ENCODE assay signal across 12 cellular contexts in genomic region chr3:184741798-184742675, GRCh38. TPM values are rescaled to one million over a fixed set of nuclear protein-coding genes. Genes with fewer than 3 reads are reported as not detected.
DNase-seq lines count a peak whose midpoint lies in the region; ATAC-seq and TF ChIP-seq lines count a peak whose summit lies in the region.
"Had no signal": no experiment of that assay in that cellular context is flagged by ENCODE, and none has a peak within 500 bp of the region (broad histone marks: within the 10 kb centered on the region; RNA-seq: fewer than 3 reads in every experiment).

No MANE protein-coding gene starts in this region.

- no peaks in the 10 kb centered on the region for H3K36me3 ChIP-seq in OCI-LY1 (ENCODE audit: insufficient read depth, low read length)
- no peaks in the 10 kb centered on the region for H3K36me3 ChIP-seq in mammary epithelial cell (ENCODE audit: insufficient read depth, low read length)
- no peaks in the 10 kb centered on the region for H3K36me3 ChIP-seq in neural progenitor cell

- no peak overlapping the region for H3K27ac ChIP-seq in OCI-LY1 (ENCODE audit: low read depth, low read length, poor library complexity, severe bottlenecking)
- peak overlapping the region; percentile 99 for H3K27ac ChIP-seq in mammary epithelial cell (ENCODE audit: insufficient read depth, low read depth, low read length)
- no peak overlapping the region for H3K27ac ChIP-seq in neural progenitor cell

- BruUV-seq in mammary epithelial cell (replicated peaks; lab: Mats Ljungman, UMichigan): no TSS peak

- H3K27me3 Mint-ChIP-seq in neural progenitor cell (ENCODE audit: insufficient read depth, low read depth): peaks cover 12% of the 10 kb centered on the region

- no peak overlapping the region for H3K27ac Mint-ChIP-seq in neural progenitor cell

- H3K4me1 ChIP-seq in OCI-LY1 (ENCODE audit: insufficient read depth, low read length, severe bottlenecking): no peaks in the 10 kb centered on the region
- H3K4me1 ChIP-seq in mammary epithelial cell (ENCODE audit: insufficient read depth, low read length): peaks cover 48% of the 10 kb centered on the region
- peaks cover 29% of the 10 kb centered on the region for H3K4me1 ChIP-seq in neural progenitor cell

- H2AFZ ChIP-seq in OCI-LY1 (ENCODE audit: low read length): no peak overlapping the region
- peak overlapping the region; percentile 46 for H2AFZ ChIP-seq in mammary epithelial cell (ENCODE audit: low read depth, low read length)
- H2AFZ ChIP-seq in neural progenitor cell (replicated peaks): no peak overlapping the region

- in situ Hi-C loops in mammary epithelial cell (cut with MboI; ENCODE audit: low sequenced_read_pairs in 2 of 2): no loop called here

- peaks cover 41% of the 10 kb centered on the region for H3K4me1 Mint-ChIP-seq in neural progenitor cell

- H3K4me2 ChIP-seq in OCI-LY1 (ENCODE audit: low read length) (no peak overlapping the region), mammary epithelial cell (ENCODE audit: insufficient read depth, low read depth, low read length) (peak overlapping the region; percentile 93), neural progenitor cell (peak overlapping the region; percentile 60)

- dilution Hi-C loops in mammary epithelial cell (cut with HindIII; ENCODE audit: low sequenced_read_pairs): no loop called here

- H3K79me2 ChIP-seq in OCI-LY1 (ENCODE audit: insufficient read depth, low read length) (no peaks in the 10 kb centered on the region), mammary epithelial cell (ENCODE audit: insufficient read depth, low read length) (no peaks in the 10 kb centered on the region), neural progenitor cell (ENCODE audit: low read depth) (no peaks in the 10 kb centered on the region)

- no peaks in the 10 kb centered on the region for H3K27me3 ChIP-seq in OCI-LY1 (ENCODE audit: insufficient read depth, low read length)
- H3K27me3 ChIP-seq in mammary epithelial cell (ENCODE audit: insufficient read depth, low read length): no peaks in the 10 kb centered on the region
- no peaks in the 10 kb centered on the region for H3K27me3 ChIP-seq in neural progenitor cell

- H3K9ac ChIP-seq in OCI-LY1 (ENCODE audit: low read length): no peak overlapping the region
- H3K9ac ChIP-seq in mammary epithelial cell (ENCODE audit: insufficient read depth, low read length): peak overlapping the region; percentile 93
- no peak overlapping the region for H3K9ac ChIP-seq in neural progenitor cell

- intact Hi-C loops in mammary epithelial cell (cut with micrococcal nuclease): loop anchor here (10.0 kb wide), 1 partner anchor 87 kb away; no protein-coding TSS in a partner anchor

- TF ChIP-seq CTCF in GM12872 (IDR thresholded peaks at IDR 0.05; ENCODE audit: insufficient read depth, low read depth, low read length): 0 out of 3 replicates have a peak, but pooled peaks have one; percentile 12
- TF ChIP-seq CTCF in OCI-LY1 (IDR thresholded peaks at IDR 0.05; ENCODE audit: low read length): peak; percentile 26; the same call in 1 of the 2 replicates
- no peak for TF ChIP-seq CTCF in mammary epithelial cell (conservative IDR thresholded peaks at IDR 0.05 in 1 of 2, IDR thresholded peaks at IDR 0.05 in 1 of 2; ENCODE audit: extremely low read depth in 1 of 2, insufficient read depth in 1 of 2, low read depth in 1 of 2, low read length in 2 of 2)
- no peak for TF ChIP-seq CTCF in neural progenitor cell (IDR thresholded peaks at IDR 0.05)

- no peaks in the 10 kb centered on the region for H3K9me3 Mint-ChIP-seq in neural progenitor cell

- DNase-seq in mammary epithelial cell (no peak), neural progenitor cell (ENCODE audit: low spot score) (peak; percentile 34), KG1 (lab: John Stamatoyannopoulos, UW) (no peak)
- DNase-seq: DMS79; effector CD4-positive, alpha-beta T cell; left ventricle myocardium superior; NCI-H1048 had no signal

- H3F3A ChIP-seq in OCI-LY1 (ENCODE audit: insufficient read depth, low read length) (no peaks in the 10 kb centered on the region), neural progenitor cell (ENCODE audit: low read depth) (peaks cover 17% of the 10 kb centered on the region)

- H3K9me3 ChIP-seq in OCI-LY1 (ENCODE audit: low read length) (no peaks in the 10 kb centered on the region), mammary epithelial cell (replicated peaks; ENCODE audit: insufficient read depth, low read length) (no peaks in the 10 kb centered on the region), neural progenitor cell (ENCODE audit: low read depth) (no peaks in the 10 kb centered on the region)

- 77% methylated on average over 12 of the region's 12 CpGs for WGBS in mammary epithelial cell (ENCODE audit: low coverage, missing lambda C conversion rate)

- no peak for ATAC-seq in GM21526 (IDR thresholded peaks at IDR 0.05; ENCODE audit: low FRiP score, unreplicated experiment)
- ATAC-seq in HG03457 (IDR thresholded peaks at IDR 0.05; ENCODE audit: unreplicated experiment): no peak
- ATAC-seq in HG02642 (IDR thresholded peaks at IDR 0.05; ENCODE audit: poor library complexity, unreplicated experiment): no peak
- ATAC-seq: left ventricle myocardium superior had no signal

- CTCF ChIA-PET in mammary epithelial cell (lab: Charles Lee; ENCODE audit: low non-redundant PET): interaction anchor here (0.6 kb wide), 2 partner anchors 174 to 324 kb away, joined by 4 to 18 read pairs; no protein-coding TSS in a partner anchor

- H4K20me1 ChIP-seq in OCI-LY1 (ENCODE audit: insufficient read depth, low read length) (0 out of 2 replicates have a peak, but pooled peaks cover 2% of the 10 kb centered on the region), mammary epithelial cell (ENCODE audit: insufficient read depth, low read length) (no peaks in the 10 kb centered on the region), neural progenitor cell (ENCODE audit: low read depth) (no peaks in the 10 kb centered on the region)

- H3K4me3 ChIP-seq in OCI-LY1 (ENCODE audit: low read depth, low read length, poor library complexity, severe bottlenecking) (no peak overlapping the region), mammary epithelial cell (replicated peaks in 1 of 3; ENCODE audit: insufficient read depth in 1 of 3, low read depth in 2 of 3, low read length in 3 of 3) (no peak overlapping the region), neural progenitor cell (no peak overlapping the region)

- H3K4me3 Mint-ChIP-seq in neural progenitor cell: no peak overlapping the region

- H3K9me2 ChIP-seq in OCI-LY1 (ENCODE audit: low read depth, low read length): no peaks in the 10 kb centered on the region

- no peaks in the 10 kb centered on the region for H3K36me3 Mint-ChIP-seq in neural progenitor cell

RNA-seq across cellular contexts. Expression of gene MAGEF1, which starts 30.2 kb away (rescaled TPM):
- 10 to 100 TPM; 19.0 to 27.8 TPM for total RNA-seq in mammary epithelial cell
- 14.3 TPM for polyA plus RNA-seq in mammary epithelial cell
- polyA minus RNA-seq in mammary epithelial cell: 4.4 TPM
- total RNA-seq in neural progenitor cell (ENCODE audit: low replicate concordance): 73.9 and 88.1 TPM in 2 replicates

Comparison
In these comparisons a context has a peak if more than half of its experiments do, and no peak if none do; other contexts are left out.
1. CTCF ChIP-seq: peak in GM12872 (single experiment) and OCI-LY1 (single experiment); none in mammary epithelial cell (0 of 2) and neural progenitor cell (single experiment).